In the genomic region with DNA sequence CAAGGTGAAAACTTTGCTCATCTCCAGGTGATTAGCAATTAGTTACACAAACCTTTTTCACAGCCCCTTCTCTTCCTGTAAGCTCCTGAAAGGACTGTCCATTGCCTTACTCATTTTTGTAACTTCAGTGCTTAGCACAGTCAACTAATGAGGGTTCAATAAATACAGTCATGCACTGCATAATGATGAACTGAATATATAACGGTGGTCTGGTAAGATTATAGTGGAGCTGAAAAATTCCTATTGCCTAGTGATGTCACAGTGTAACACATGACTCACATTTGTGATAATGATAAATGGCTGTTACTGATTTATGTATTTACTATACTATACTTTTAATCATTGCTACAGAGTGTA, we compare ENCODE assay signal across 15 cellular contexts. TPM values are rescaled to one million over a fixed set of nuclear protein-coding genes. Genes with fewer than 3 reads are reported as not detected.
DNase-seq lines count a peak whose midpoint lies in the region; ATAC-seq and TF ChIP-seq lines count a peak whose summit lies in the region.
"Had no signal": no experiment of that assay in that cellular context is flagged by ENCODE, and none has a peak within 500 bp of the region (broad histone marks: within the 10 kb centered on the region; RNA-seq: fewer than 3 reads in every experiment).

No MANE protein-coding gene starts in this region.

- H3K9ac ChIP-seq in DND-41 (ENCODE audit: low read depth, low read length): no peak overlapping the region

- ATAC-seq in activated T-cell treated with anti-CD3 and anti-CD28 coated beads, Interleukin-2, amount 50 U/mL, for 4 hours: peak; percentile 7 to 18
- no peak for ATAC-seq in activated T-cell treated with anti-CD3 and anti-CD28 coated beads, Interleukin-2, amount 50 U/mL, for 72 hours (replicated peaks in 1 of 2)
- ATAC-seq in DND-41 (ENCODE audit: insufficient read depth, low read depth): peak; percentile 15
- no peak for ATAC-seq in T-helper 17 cell
- no peak for ATAC-seq in activated CD8-positive, alpha-beta T cell treated with anti-CD3 and anti-CD28 coated beads for 36 hours

- peaks cover 31% of the 10 kb centered on the region for H3K36me3 ChIP-seq in DND-41 (ENCODE audit: insufficient read depth, low read length)
- H3K36me3 ChIP-seq in hepatocyte (replicated peaks; ENCODE audit: insufficient read depth, low read depth): no peaks in the 10 kb centered on the region

- H2AFZ ChIP-seq in DND-41 (ENCODE audit: low read depth, low read length) (no peak overlapping the region), hepatocyte (no peak overlapping the region)

- H3K4me1 ChIP-seq in DND-41 (ENCODE audit: insufficient read depth, low read length) (no peaks in the 10 kb centered on the region), hepatocyte (ENCODE audit: insufficient read depth) (no peaks in the 10 kb centered on the region)
- H3K4me1 ChIP-seq: BE2C had no signal

- TF ChIP-seq CTCF in DND-41 (IDR thresholded peaks at IDR 0.05; ENCODE audit: borderline replicate concordance, extremely low read depth, low read length, poor library complexity, severe bottlenecking) (no peak), hepatocyte (IDR thresholded peaks at IDR 0.05; ENCODE audit: poor library complexity) (no peak)
- no peak for TF ChIP-seq CTCF in activated CD8-positive, alpha-beta T cell treated with anti-CD3 and anti-CD28 coated beads for 36 hours (IDR thresholded peaks at IDR 0.05)

- no peak overlapping the region for H3K4me2 ChIP-seq in DND-41 (ENCODE audit: insufficient read depth, low read length)
- H3K4me2 ChIP-seq in hepatocyte: no peak overlapping the region

- H3K4me3 ChIP-seq in DND-41 (ENCODE audit: low read depth in 1 of 2, low read length in 2 of 2) (no peak overlapping the region), hepatocyte (no peak overlapping the region)

- H3K9me3 Mint-ChIP-seq in activated T-cell treated with anti-CD3 and anti-CD28 coated beads, Interleukin-2, amount 50 U/mL, for 4 hours: no peaks in the 10 kb centered on the region
- H3K9me3 Mint-ChIP-seq in activated T-cell treated with anti-CD3 and anti-CD28 coated beads, Interleukin-2, amount 50 U/mL, for 72 hours: no peaks in the 10 kb centered on the region
- no peaks in the 10 kb centered on the region for H3K9me3 Mint-ChIP-seq in activated CD8-positive, alpha-beta T cell treated with anti-CD3 and anti-CD28 coated beads for 36 hours
- H3K9me3 Mint-ChIP-seq: CD4-positive, alpha-beta memory T cell; H9 had no signal

- no peaks in the 10 kb centered on the region for H3K9me2 ChIP-seq in hepatocyte (replicated peaks; ENCODE audit: insufficient read depth)

- POLR2A ChIA-PET in activated CD8-positive, alpha-beta T cell treated with anti-CD3 and anti-CD28 coated beads for 36 hours (lab: Charles Lee): interaction anchor here (0.6 to 1.7 kb wide), 2 partner anchors 12 to 366 kb away, joined by 3 to 10 read pairs; partner anchors contain the start of gene FAM133B

- peaks cover 9% of the 10 kb centered on the region for H3K36me3 Mint-ChIP-seq in activated T-cell treated with anti-CD3 and anti-CD28 coated beads, Interleukin-2, amount 50 U/mL, for 4 hours (ENCODE audit: insufficient read depth)
- peaks cover 2 to 4% of the 10 kb centered on the region in 2 donors for H3K36me3 Mint-ChIP-seq in activated T-cell treated with anti-CD3 and anti-CD28 coated beads, Interleukin-2, amount 50 U/mL, for 72 hours (ENCODE audit: insufficient read depth in 2 of 2)
- H3K36me3 Mint-ChIP-seq in T-helper 17 cell (ENCODE audit: low read depth): peaks cover 3% of the 10 kb centered on the region
- H3K36me3 Mint-ChIP-seq in activated CD8-positive, alpha-beta T cell treated with anti-CD3 and anti-CD28 coated beads for 36 hours (ENCODE audit: low read depth): peaks cover 3% of the 10 kb centered on the region
- H3K36me3 Mint-ChIP-seq: CD4-positive, alpha-beta memory T cell had no signal

- no peaks in the 10 kb centered on the region for H4K20me1 ChIP-seq in DND-41 (ENCODE audit: insufficient read depth, low read length)
- no peaks in the 10 kb centered on the region for H4K20me1 ChIP-seq in hepatocyte (ENCODE audit: insufficient read depth, poor library complexity, severe bottlenecking)

- H3K79me2 ChIP-seq in DND-41 (ENCODE audit: insufficient read depth, low read length): no peaks in the 10 kb centered on the region
- no peaks in the 10 kb centered on the region for H3K79me2 ChIP-seq in hepatocyte

- intact Hi-C loops in activated CD8-positive, alpha-beta T cell treated with anti-CD3 and anti-CD28 coated beads for 36 hours (cut with micrococcal nuclease): no loop called here

- no peak overlapping the region for H3K27ac Mint-ChIP-seq in activated T-cell treated with anti-CD3 and anti-CD28 coated beads, Interleukin-2, amount 50 U/mL, for 72 hours
- H3K27ac Mint-ChIP-seq in T-helper 17 cell: peak overlapping the region; percentile 8
- H3K27ac Mint-ChIP-seq in activated CD8-positive, alpha-beta T cell treated with anti-CD3 and anti-CD28 coated beads for 36 hours: no peak overlapping the region

- H3K4me3 Mint-ChIP-seq in activated T-cell treated with anti-CD3 and anti-CD28 coated beads, Interleukin-2, amount 50 U/mL, for 4 hours: no peak overlapping the region
- H3K4me3 Mint-ChIP-seq in activated T-cell treated with anti-CD3 and anti-CD28 coated beads, Interleukin-2, amount 50 U/mL, for 72 hours: no peak overlapping the region
- H3K4me3 Mint-ChIP-seq in T-helper 17 cell: no peak overlapping the region
- H3K4me3 Mint-ChIP-seq in activated CD8-positive, alpha-beta T cell treated with anti-CD3 and anti-CD28 coated beads for 36 hours: no peak overlapping the region
- H3K4me3 Mint-ChIP-seq: CD4-positive, alpha-beta memory T cell; H9 had no signal

- no peak for DNase-seq in activated T-cell treated with anti-CD3 and anti-CD28 coated beads, Interleukin-2, amount 50 U/mL, for 4 hours
- DNase-seq in activated T-cell treated with anti-CD3 and anti-CD28 coated beads, Interleukin-2, amount 50 U/mL, for 72 hours: no peak
- no peak for DNase-seq in DND-41
- DNase-seq in T-helper 17 cell: no peak
- DNase-seq in hepatocyte (ENCODE audit: low spot score): no peak
- no peak for DNase-seq in activated CD8-positive, alpha-beta T cell treated with anti-CD3 and anti-CD28 coated beads for 36 hours
- no peak for DNase-seq in NCI-H82 (lab: John Stamatoyannopoulos, UW)
- DNase-seq in NCI-H446 treated with DMSO at 0.1 percent for 48 hours (lab: John Stamatoyannopoulos, UW): no peak
- DNase-seq: BE2C; CD4-positive, alpha-beta memory T cell; DMS79; EL; GOT3; H9 had no signal

- no peaks in the 10 kb centered on the region for H3K27me3 Mint-ChIP-seq in activated T-cell treated with anti-CD3 and anti-CD28 coated beads, Interleukin-2, amount 50 U/mL, for 4 hours (ENCODE audit: low read depth)
- no peaks in the 10 kb centered on the region for H3K27me3 Mint-ChIP-seq in activated T-cell treated with anti-CD3 and anti-CD28 coated beads, Interleukin-2, amount 50 U/mL, for 72 hours (ENCODE audit: low read depth)
- H3K27me3 Mint-ChIP-seq in T-helper 17 cell: no peaks in the 10 kb centered on the region
- H3K27me3 Mint-ChIP-seq in activated CD8-positive, alpha-beta T cell treated with anti-CD3 and anti-CD28 coated beads for 36 hours: no peaks in the 10 kb centered on the region
- H3K27me3 Mint-ChIP-seq: CD4-positive, alpha-beta memory T cell had no signal

- H3K27me3 ChIP-seq in DND-41 (ENCODE audit: insufficient read depth, low read length, poor library complexity) (no peaks in the 10 kb centered on the region), hepatocyte (no peaks in the 10 kb centered on the region)
- H3K27me3 ChIP-seq: BE2C had no signal

- WGBS in hepatocyte (ENCODE audit: low lambda C conversion rate, missing lambda C conversion rate): 78% methylated on average over 1 of the region's 1 CpG

- H3K9me3 ChIP-seq in DND-41 (ENCODE audit: insufficient read depth, low read length, severe bottlenecking) (no peaks in the 10 kb centered on the region), T-helper 17 cell (ENCODE audit: control insufficient read depth, low read length, poor library complexity, severe bottlenecking) (no peaks in the 10 kb centered on the region), hepatocyte (ENCODE audit: low read depth) (no peaks in the 10 kb centered on the region)
- H3K9me3 ChIP-seq: BE2C had no signal

- H3K27ac ChIP-seq in DND-41 (ENCODE audit: low read length): no peak overlapping the region
- peak overlapping the region; percentile 20 for H3K27ac ChIP-seq in hepatocyte
- H3K27ac ChIP-seq: C4-2B had no signal

- no peaks in the 10 kb centered on the region for H3K4me1 Mint-ChIP-seq in activated T-cell treated with anti-CD3 and anti-CD28 coated beads, Interleukin-2, amount 50 U/mL, for 4 hours (ENCODE audit: low read depth)
- H3K4me1 Mint-ChIP-seq in activated T-cell treated with anti-CD3 and anti-CD28 coated beads, Interleukin-2, amount 50 U/mL, for 72 hours (ENCODE audit: low read depth): no peaks in the 10 kb centered on the region
- peaks cover 3% of the 10 kb centered on the region for H3K4me1 Mint-ChIP-seq in T-helper 17 cell
- no peaks in the 10 kb centered on the region for H3K4me1 Mint-ChIP-seq in activated CD8-positive, alpha-beta T cell treated with anti-CD3 and anti-CD28 coated beads for 36 hours (ENCODE audit: low read depth)
- H3K4me1 Mint-ChIP-seq: CD4-positive, alpha-beta memory T cell had no signal

- CTCF ChIA-PET in activated CD8-positive, alpha-beta T cell treated with anti-CD3 and anti-CD28 coated beads for 36 hours (lab: Charles Lee): interaction anchor here (0.9 to 4.0 kb wide), 3 partner anchors 11 to 18 kb away, joined by 3 to 12 read pairs (median 4); partner anchors contain the start of gene FAM133B

RNA-seq across cellular contexts. Expression of gene FAM133B, which starts 12.9 kb away (rescaled TPM):
- total RNA-seq in activated T-cell treated with anti-CD3 and anti-CD28 coated beads, Interleukin-2, amount 50 U/mL, for 4 hours: 10 to 100 TPM; 35.3 to 37.8 (median 36.0) TPM
- 10 to 100 TPM; 30.3 to 35.7 TPM for total RNA-seq in activated T-cell treated with anti-CD3 and anti-CD28 coated beads, Interleukin-2, amount 50 U/mL, for 72 hours
- total RNA-seq in T-helper 17 cell: 10 to 100 TPM; 71.6 to 77.0 TPM
- 24.1 and 28.2 TPM in 2 replicates for total RNA-seq in hepatocyte
- polyA plus RNA-seq in hepatocyte: 29.8 and 38.8 TPM in 2 replicates
- 10 to 100 TPM; 27.9 to 30.3 TPM for total RNA-seq in activated CD8-positive, alpha-beta T cell treated with anti-CD3 and anti-CD28 coated beads for 36 hours

Comparison
In these comparisons a context has a peak if more than half of its experiments do, and no peak if none do; other contexts are left out.
1. ATAC-seq: peak in activated T-cell treated with anti-CD3 and anti-CD28 coated beads, Interleukin-2, amount 50 U/mL, for 4 hours (2 of 2) and DND-41 (single experiment); none in activated T-cell treated with anti-CD3 and anti-CD28 coated beads, Interleukin-2, amount 50 U/mL, for 72 hours (0 of 2), T-helper 17 cell (single experiment) and activated CD8-positive, alpha-beta T cell treated with anti-CD3 and anti-CD28 coated beads for 36 hours (single experiment).